8 cellular contexts compared by ENCODE assay signal in genomic region chr18:48975221-48975816, GRCh38. TPM values are rescaled to one million over a fixed set of nuclear protein-coding genes. Genes with fewer than 3 reads are reported as not detected.
DNase-seq lines count a peak whose midpoint lies in the region; ATAC-seq and TF ChIP-seq lines count a peak whose summit lies in the region.

No MANE protein-coding gene starts in this region.

- H3K79me2 ChIP-seq in neural cell (replicated peaks; ENCODE audit: insufficient read depth, low read length), result no peaks in the 10 kb centered on the region

- H3K4me3 Mint-ChIP-seq in activated T-cell treated with anti-CD3 and anti-CD28 coated beads, Interleukin-2, amount 50 U/mL, for 72 hours, result peak overlapping the region; percentile 68 to 70
- H3K4me3 Mint-ChIP-seq in endothelial cell (ENCODE audit: unreplicated experiment), result peak overlapping the region; percentile 93

- no peak for TF ChIP-seq POLR2A in erythroblast (IDR thresholded peaks at IDR 0.05; ENCODE audit: low read length)

- H2AFZ ChIP-seq in neural cell (ENCODE audit: low read depth, low read length), result peak overlapping the region; percentile 56

- no peaks in the 10 kb centered on the region for H4K20me1 ChIP-seq in neural cell (ENCODE audit: insufficient read depth)

- H3K36me3 Mint-ChIP-seq in activated T-cell treated with anti-CD3 and anti-CD28 coated beads, Interleukin-2, amount 50 U/mL, for 72 hours (ENCODE audit: insufficient read depth in 2 of 2), result peaks cover 0 to 2% of the 10 kb centered on the region in 2 donors
- H3K36me3 Mint-ChIP-seq in endothelial cell (ENCODE audit: low read depth, unreplicated experiment), result no peaks in the 10 kb centered on the region

- H3K4me3 ChIP-seq in neural cell (ENCODE audit: low read length), result peak overlapping the region; percentile 73

- peaks cover 29% of the 10 kb centered on the region for H3K4me1 Mint-ChIP-seq in activated T-cell treated with anti-CD3 and anti-CD28 coated beads, Interleukin-2, amount 50 U/mL, for 72 hours (ENCODE audit: low read depth)
- peaks cover 10% of the 10 kb centered on the region for H3K4me1 Mint-ChIP-seq in endothelial cell (ENCODE audit: unreplicated experiment)

- DNase-seq in activated T-cell treated with anti-CD3 and anti-CD28 coated beads, Interleukin-2, amount 50 U/mL, for 72 hours, result no peak
- no peak for DNase-seq in activated T-cell treated with anti-CD3 and anti-CD28 coated beads, Interleukin-2, amount 50 U/mL, for 1 hour
- DNase-seq in NCI-H748 (lab: John Stamatoyannopoulos, UW; ENCODE audit: unreplicated experiment) (peak; percentile 54), endothelial cell (ENCODE audit: low spot score) (no peak), NCI-H524 treated with DMSO at 0.1 percent for 48 hours (lab: John Stamatoyannopoulos, UW) (no peak), erythroblast (lab: John Stamatoyannopoulos, UW) (no peak), kidney glomerular epithelial cell (lab: John Stamatoyannopoulos, UW) (no peak)

- peak; percentile 11 to 12 for ATAC-seq in activated T-cell treated with anti-CD3 and anti-CD28 coated beads, Interleukin-2, amount 50 U/mL, for 72 hours (replicated peaks in 1 of 2)

- H3K9me3 Mint-ChIP-seq in activated T-cell treated with anti-CD3 and anti-CD28 coated beads, Interleukin-2, amount 50 U/mL, for 72 hours, result no peaks in the 10 kb centered on the region
- no peaks in the 10 kb centered on the region for H3K9me3 Mint-ChIP-seq in endothelial cell (ENCODE audit: unreplicated experiment)

- peaks cover 38% of the 10 kb centered on the region for H3K27me3 Mint-ChIP-seq in activated T-cell treated with anti-CD3 and anti-CD28 coated beads, Interleukin-2, amount 50 U/mL, for 72 hours (ENCODE audit: low read depth)
- H3K27me3 Mint-ChIP-seq in endothelial cell (ENCODE audit: unreplicated experiment), result peaks cover 15% of the 10 kb centered on the region

- TF ChIP-seq EP300 in neural cell (conservative IDR thresholded peaks at IDR 0.05; ENCODE audit: poor library complexity, severe bottlenecking), result no peak

- peak overlapping the region; percentile 68 for H3K9ac ChIP-seq in neural cell (ENCODE audit: low read length)

- no peaks in the 10 kb centered on the region for H3K9me2 ChIP-seq in neural cell (ENCODE audit: insufficient read depth, low read length)

- H3K27me3 ChIP-seq in neural cell (ENCODE audit: insufficient read depth, low read depth, low read length), result peaks cover 4% of the 10 kb centered on the region

- H3F3A ChIP-seq in neural cell (ENCODE audit: insufficient read depth, low read length, poor library complexity, severe bottlenecking), result no peaks in the 10 kb centered on the region

- H3K9me3 ChIP-seq in neural cell (ENCODE audit: low read length), result no peaks in the 10 kb centered on the region

- H3K27ac Mint-ChIP-seq in activated T-cell treated with anti-CD3 and anti-CD28 coated beads, Interleukin-2, amount 50 U/mL, for 72 hours, result no peak overlapping the region
- H3K27ac Mint-ChIP-seq in endothelial cell (ENCODE audit: unreplicated experiment), result no peak overlapping the region

- no peak for TF ChIP-seq RAD21 in neural cell (conservative IDR thresholded peaks at IDR 0.05)

- peak overlapping the region; percentile 25 for H3K4me2 ChIP-seq in neural cell (ENCODE audit: low read length)

- H3K36me3 ChIP-seq in neural cell (ENCODE audit: insufficient read depth, low read length), result no peaks in the 10 kb centered on the region

- no peak for TF ChIP-seq CTCF in endothelial cell (IDR thresholded peaks at IDR 0.05; ENCODE audit: unreplicated experiment)
- no peak for TF ChIP-seq CTCF in neural cell (IDR thresholded peaks at IDR 0.05; ENCODE audit: poor library complexity, severe bottlenecking)

- no peak overlapping the region for H3K27ac ChIP-seq in neural cell (ENCODE audit: low read length)

TF ChIP-seq in neural cell, 6 proteins besides CTCF, POLR2A, EP300 and RAD21:
- TF ChIP-seq TAF1 (IDR thresholded peaks at IDR 0.05; ENCODE audit: low read depth) (no peak), MXI1 (conservative IDR thresholded peaks at IDR 0.05; ENCODE audit: poor library complexity, severe bottlenecking) (no peak), POLR2AphosphoS5 (IDR thresholded peaks at IDR 0.05) (no peak), EZH2 (IDR thresholded peaks at IDR 0.05; ENCODE audit: borderline replicate concordance, insufficient read depth, low read length, poor library complexity, severe bottlenecking) (no peak), SMC3 (conservative IDR thresholded peaks at IDR 0.05; ENCODE audit: poor library complexity) (no peak), REST (IDR thresholded peaks at IDR 0.05; ENCODE audit: borderline replicate concordance) (no peak)

RNA-seq across cellular contexts. Expression of gene SMAD7, which starts 24.6 kb away (rescaled TPM):
- total RNA-seq in activated T-cell treated with anti-CD3 and anti-CD28 coated beads, Interleukin-2, amount 50 U/mL, for 72 hours, result 10 to 100 TPM; 14.9 to 21.7 TPM
- 30.1 TPM for total RNA-seq in endothelial cell (ENCODE audit: unreplicated experiment)
- polyA plus RNA-seq in neural cell, result 2.5 and 3.8 TPM in 2 replicates
- 4.2 and 4.9 TPM in 2 replicates for polyA minus RNA-seq in neural cell
